Comparison of ENCODE assay signal across 8 cellular contexts in the genomic region with DNA sequence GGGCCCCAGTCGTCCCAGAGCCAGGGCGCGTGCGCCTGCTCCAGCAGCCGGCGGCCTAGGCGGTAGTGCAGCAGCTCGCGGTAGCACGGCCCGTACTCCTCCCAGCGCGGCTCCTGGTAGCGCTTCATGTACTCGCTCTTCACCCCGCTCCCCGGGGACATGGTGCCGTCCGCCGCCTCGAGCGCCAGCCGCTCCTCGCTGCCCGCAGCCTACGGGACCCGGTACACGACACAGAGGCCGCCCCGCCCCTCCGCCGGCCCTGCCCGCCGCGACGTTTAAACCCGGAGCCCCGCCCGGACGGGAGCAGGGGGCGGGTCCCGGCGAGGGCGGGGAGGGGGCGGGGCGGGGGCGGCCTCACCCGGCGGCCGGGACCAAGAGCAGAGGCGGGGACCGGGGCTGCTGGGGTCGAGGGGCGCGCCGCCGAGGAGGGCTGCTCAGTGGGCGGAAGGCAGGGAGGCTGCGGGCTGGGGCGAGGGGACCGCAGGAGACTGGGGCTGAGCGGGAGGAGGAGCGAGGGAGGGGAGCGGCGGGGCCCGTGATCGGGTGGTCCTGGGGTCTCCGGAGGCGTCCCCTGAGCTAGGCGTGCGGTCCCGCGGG. TPM values are rescaled to one million over a fixed set of nuclear protein-coding genes. Genes with fewer than 3 reads are reported as not detected.
A peak's percentile ranks its signal among the peaks of the same experiment; 100 is the strongest.
DNase-seq lines count a peak whose midpoint lies in the region; ATAC-seq lines count a peak whose summit lies in the region.

No MANE protein-coding gene starts in this region.

- H3K9me3 Mint-ChIP-seq in CD4-positive, CD25-positive, alpha-beta regulatory T cell, result peaks cover 0 to 1% (median 0%) of the 10 kb centered on the region in 7 donors
- no peaks in the 10 kb centered on the region for H3K9me3 Mint-ChIP-seq in memory B cell

- H3K36me3 Mint-ChIP-seq in CD4-positive, CD25-positive, alpha-beta regulatory T cell, result no peaks in the 10 kb centered on the region
- no peaks in the 10 kb centered on the region for H3K36me3 Mint-ChIP-seq in memory B cell

- H3K4me3 Mint-ChIP-seq in CD4-positive, CD25-positive, alpha-beta regulatory T cell, result peak overlapping the region; percentile 84 to 87 (median 86)
- H3K4me3 Mint-ChIP-seq in memory B cell, result peak overlapping the region; percentile 85

- H3K4me1 ChIP-seq in CD4-positive, CD25-positive, alpha-beta regulatory T cell (ENCODE audit: control insufficient read depth, insufficient read depth, low read length, poor library complexity, severe bottlenecking), result peaks cover 15% of the 10 kb centered on the region

- H3K27ac Mint-ChIP-seq in CD4-positive, CD25-positive, alpha-beta regulatory T cell, result peak overlapping the region in 2 of 3 donors; percentile 63 to 85
- H3K27ac Mint-ChIP-seq in memory B cell, result peak overlapping the region; percentile 80

- peaks cover 23 to 40% (median 36%) of the 10 kb centered on the region in 4 donors for H3K4me1 Mint-ChIP-seq in CD4-positive, CD25-positive, alpha-beta regulatory T cell
- peaks cover 32% of the 10 kb centered on the region for H3K4me1 Mint-ChIP-seq in memory B cell

- no peaks in the 10 kb centered on the region for H3K27me3 ChIP-seq in CD4-positive, CD25-positive, alpha-beta regulatory T cell (ENCODE audit: control insufficient read depth, insufficient read depth, low read length)

- no peaks in the 10 kb centered on the region for H3K9me3 ChIP-seq in CD4-positive, CD25-positive, alpha-beta regulatory T cell (ENCODE audit: control insufficient read depth in 2 of 2, low read length in 2 of 2)

- DNase-seq in CD4-positive, CD25-positive, alpha-beta regulatory T cell, result peak; percentile 80 to 84 (median 82)
- DNase-seq in NCI-H774 (lab: John Stamatoyannopoulos, UW), result peak; percentile 82
- peak; percentile 58 to 73 for DNase-seq in activated CD8-positive, alpha-beta memory T cell treated with anti-CD3 and anti-CD28 coated beads for 1 hour (ENCODE audit: extremely low read depth in 1 of 2, low read depth in 1 of 2)
- peak; percentile 76 for DNase-seq in effector CD8-positive, alpha-beta T cell (lab: John Stamatoyannopoulos, UW)
- peak; percentile 79 to 83 for DNase-seq in memory B cell (ENCODE audit: low spot score in 2 of 2)
- peak; percentile 44 for DNase-seq in stimulated activated CD8-positive, alpha-beta memory T cell treated with anti-CD3 and anti-CD28 coated beads, Interleukin-12 subunit alpha, Interleukin-12 subunit beta, amount 100 ng/mL, for 24 hours (ENCODE audit: extremely low read depth)

- no peak overlapping the region for H3K4me3 ChIP-seq in CD4-positive, CD25-positive, alpha-beta regulatory T cell (ENCODE audit: low read depth, low read length)

- ATAC-seq in CD4-positive, CD25-positive, alpha-beta regulatory T cell (ENCODE audit: low read depth in 2 of 2), result peak; percentile 76 to 83
- ATAC-seq in GM19351 (IDR thresholded peaks at IDR 0.05; ENCODE audit: unreplicated experiment), result peak; percentile 75
- peak; percentile 58 for ATAC-seq in HG03460 (IDR thresholded peaks at IDR 0.05; ENCODE audit: unreplicated experiment)
- ATAC-seq in memory B cell (ENCODE audit: low read depth), result peak; percentile 75

- peaks cover 35% of the 10 kb centered on the region for H3K27me3 Mint-ChIP-seq in CD4-positive, CD25-positive, alpha-beta regulatory T cell
- peaks cover 11% of the 10 kb centered on the region for H3K27me3 Mint-ChIP-seq in memory B cell

- peak overlapping the region; percentile 69 for H3K27ac ChIP-seq in CD4-positive, CD25-positive, alpha-beta regulatory T cell (ENCODE audit: insufficient read depth, low read length, poor library complexity, severe bottlenecking)

- H3K36me3 ChIP-seq in CD4-positive, CD25-positive, alpha-beta regulatory T cell (ENCODE audit: control insufficient read depth, insufficient read depth, low read length), result no peaks in the 10 kb centered on the region

RNA-seq across cellular contexts. Expression of a gene that starts 0.4 kb away (rescaled TPM):
- total RNA-seq in CD4-positive, CD25-positive, alpha-beta regulatory T cell, result 8.9 TPM
- 1 to 10 TPM; 1.5 to 3.3 (median 2.3) TPM for polyA plus RNA-seq in CD4-positive, CD25-positive, alpha-beta regulatory T cell
